In genomic region chr1:156676450-156676819, GRCh38 we compare ENCODE assay signal across 1 cellular context.
TF ChIP-seq lines count a peak whose summit lies in the region.

No MANE protein-coding gene starts in this region.

TF ChIP-seq in WTC11, 78 proteins besides CTCF, POLR2A, EP300 and RAD21:
- TF ChIP-seq, protein P1, sequence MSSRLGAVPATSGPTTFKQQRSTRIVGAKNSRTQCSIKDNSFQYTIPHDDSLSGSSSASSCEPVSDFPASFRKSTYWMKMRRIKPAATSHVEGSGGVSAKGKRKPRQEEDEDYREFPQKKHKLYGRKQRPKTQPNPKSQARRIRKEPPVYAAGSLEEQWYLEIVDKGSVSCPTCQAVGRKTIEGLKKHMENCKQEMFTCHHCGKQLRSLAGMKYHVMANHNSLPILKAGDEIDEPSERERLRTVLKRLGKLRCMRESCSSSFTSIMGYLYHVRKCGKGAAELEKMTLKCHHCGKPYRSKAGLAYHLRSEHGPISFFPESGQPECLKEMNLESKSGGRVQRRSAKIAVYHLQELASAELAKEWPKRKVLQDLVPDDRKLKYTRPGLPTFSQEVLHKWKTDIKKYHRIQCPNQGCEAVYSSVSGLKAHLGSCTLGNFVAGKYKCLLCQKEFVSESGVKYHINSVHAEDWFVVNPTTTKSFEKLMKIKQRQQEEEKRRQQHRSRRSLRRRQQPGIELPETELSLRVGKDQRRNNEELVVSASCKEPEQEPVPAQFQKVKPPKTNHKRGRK (CRISPR knock-in tag; IDR thresholded peaks at IDR 0.05; ENCODE audit: borderline replicate concordance) = no peak
- TF ChIP-seq, protein P2, sequence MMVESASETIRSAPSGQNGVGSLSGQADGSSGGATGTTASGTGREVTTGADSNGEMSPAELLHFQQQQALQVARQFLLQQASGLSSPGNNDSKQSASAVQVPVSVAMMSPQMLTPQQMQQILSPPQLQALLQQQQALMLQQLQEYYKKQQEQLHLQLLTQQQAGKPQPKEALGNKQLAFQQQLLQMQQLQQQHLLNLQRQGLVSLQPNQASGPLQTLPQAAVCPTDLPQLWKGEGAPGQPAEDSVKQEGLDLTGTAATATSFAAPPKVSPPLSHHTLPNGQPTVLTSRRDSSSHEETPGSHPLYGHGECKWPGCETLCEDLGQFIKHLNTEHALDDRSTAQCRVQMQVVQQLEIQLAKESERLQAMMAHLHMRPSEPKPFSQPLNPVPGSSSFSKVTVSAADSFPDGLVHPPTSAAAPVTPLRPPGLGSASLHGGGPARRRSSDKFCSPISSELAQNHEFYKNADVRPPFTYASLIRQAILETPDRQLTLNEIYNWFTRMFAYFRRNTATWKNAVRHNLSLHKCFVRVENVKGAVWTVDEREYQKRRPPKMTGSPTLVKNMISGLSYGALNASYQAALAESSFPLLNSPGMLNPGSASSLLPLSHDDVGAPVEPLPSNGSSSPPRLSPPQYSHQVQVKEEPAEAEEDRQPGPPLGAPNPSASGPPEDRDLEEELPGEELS (CRISPR knock-in tag; IDR thresholded peaks at IDR 0.05) = no peak
- TF ChIP-seq NR3C1 (CRISPR knock-in tag; conservative IDR thresholded peaks at IDR 0.05; ENCODE audit: low read depth) = 0 out of 2 replicates have a peak, but pooled peaks have one; percentile 83
- TF ChIP-seq ZNF423 (CRISPR knock-in tag; IDR thresholded peaks at IDR 0.05) = peak; percentile 37; the same call in 1 of the 2 replicates
TF ChIP-seq in WTC11: peak in this region for 2.
